Comparison of ENCODE assay signal across 8 cellular contexts in genomic region chr10:134743-135600, GRCh38. TPM values are rescaled to one million over a fixed set of nuclear protein-coding genes. Genes with fewer than 3 reads are reported as not detected.
DNase-seq lines count a peak whose midpoint lies in the region; TF ChIP-seq lines count a peak whose summit lies in the region.

Gene ZMYND11, plus strand, starts transcription at chr10:135455. Its CDS starts 44,558 bp downstream, at chr10:180013.

- POLR2A ChIA-PET in HEK293T (lab: Yijun Ruan, JAX): interaction anchor here (1.5 kb wide), 1 partner anchor 10 kb away, joined by 4 read pairs; no protein-coding TSS in a partner anchor

- H3K4me1 ChIP-seq in mononuclear cell (ENCODE audit: insufficient read depth, low read length): peaks cover 23% of the 10 kb centered on the region

- H3K27me3 ChIP-seq in mononuclear cell (ENCODE audit: insufficient read depth, low read length): peaks cover 28% of the 10 kb centered on the region

- CTCF ChIA-PET in HEK293T (lab: Yijun Ruan, JAX): no interaction called here

- no peaks in the 10 kb centered on the region for H3K9me3 Mint-ChIP-seq in endothelial cell (ENCODE audit: unreplicated experiment)

- H3K27ac Mint-ChIP-seq in endothelial cell (ENCODE audit: unreplicated experiment): peak within 1 kb of the TSS; percentile 84

- H3K9me3 ChIP-seq in mononuclear cell (ENCODE audit: low read depth, low read length): no peaks in the 10 kb centered on the region

- peaks cover 17% of the 10 kb centered on the region for H3K4me1 Mint-ChIP-seq in endothelial cell (ENCODE audit: unreplicated experiment)

- H3K27me3 Mint-ChIP-seq in endothelial cell (ENCODE audit: unreplicated experiment): peaks cover 14% of the 10 kb centered on the region

- H3K4me3 Mint-ChIP-seq in endothelial cell (ENCODE audit: unreplicated experiment): peak within 1 kb of the TSS; percentile 96

- no peak for TF ChIP-seq CTCF in endothelial cell (IDR thresholded peaks at IDR 0.05; ENCODE audit: unreplicated experiment)

- DNase-seq in DMS 273 (lab: John Stamatoyannopoulos, UW; ENCODE audit: unreplicated experiment): peak; percentile 70
- DNase-seq in DMS 273 treated with DMSO at 0.1 percent for 48 hours (lab: John Stamatoyannopoulos, UW): no peak
- DNase-seq in HEK293T (ENCODE audit: extremely low spot score): peak; percentile 51
- peak; percentile 90 for DNase-seq in NCI-H146 (lab: John Stamatoyannopoulos, UW)
- DNase-seq in activated CD8-positive, alpha-beta memory T cell treated with anti-CD3 and anti-CD28 coated beads, Interleukin-2, amount 50 U/mL, for 4 hours: peak; percentile 77
- peak; percentile 64 for DNase-seq in endothelial cell (ENCODE audit: low spot score)
- DNase-seq in stimulated activated CD8-positive, alpha-beta memory T cell treated with anti-CD3 and anti-CD28 coated beads, Interleukin-4, amount 100 ng/mL, for 24 hours (ENCODE audit: low read depth): peak; percentile 60

- H3K4me3 ChIP-seq in mononuclear cell (ENCODE audit: low read length): peak within 1 kb of the TSS; percentile 55

- H3K36me3 Mint-ChIP-seq in endothelial cell (ENCODE audit: low read depth, unreplicated experiment): peaks cover 3% of the 10 kb centered on the region

TF ChIP-seq in HEK293T, 16 proteins besides CTCF, POLR2A, EP300 and RAD21:
- TF ChIP-seq NFRKB (IDR thresholded peaks at IDR 0.05): no peak
- TF ChIP-seq, protein P1, sequence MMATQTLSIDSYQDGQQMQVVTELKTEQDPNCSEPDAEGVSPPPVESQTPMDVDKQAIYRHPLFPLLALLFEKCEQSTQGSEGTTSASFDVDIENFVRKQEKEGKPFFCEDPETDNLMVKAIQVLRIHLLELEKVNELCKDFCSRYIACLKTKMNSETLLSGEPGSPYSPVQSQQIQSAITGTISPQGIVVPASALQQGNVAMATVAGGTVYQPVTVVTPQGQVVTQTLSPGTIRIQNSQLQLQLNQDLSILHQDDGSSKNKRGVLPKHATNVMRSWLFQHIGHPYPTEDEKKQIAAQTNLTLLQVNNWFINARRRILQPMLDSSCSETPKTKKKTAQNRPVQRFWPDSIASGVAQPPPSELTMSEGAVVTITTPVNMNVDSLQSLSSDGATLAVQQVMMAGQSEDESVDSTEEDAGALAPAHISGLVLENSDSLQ (IDR thresholded peaks at IDR 0.05): no peak
- no peak; the same call in 1 of the 2 replicates for TF ChIP-seq L3MBTL2 (conservative IDR thresholded peaks at IDR 0.05)
- no peak for TF ChIP-seq SUZ12 (IDR thresholded peaks at IDR 0.05)
- TF ChIP-seq BHLHE40 (IDR thresholded peaks at IDR 0.05; ENCODE audit: borderline replicate concordance): no peak
- TF ChIP-seq ARNT (IDR thresholded peaks at IDR 0.05): no peak
- no peak for TF ChIP-seq LEF1 (IDR thresholded peaks at IDR 0.05; ENCODE audit: borderline replicate concordance)
- no peak for TF ChIP-seq SP1 (IDR thresholded peaks at IDR 0.05)
- TF ChIP-seq FOXK2 (IDR thresholded peaks at IDR 0.05): no peak
- TF ChIP-seq FOXM1 (IDR thresholded peaks at IDR 0.05; ENCODE audit: borderline replicate concordance): no peak
- no peak for TF ChIP-seq CTBP1 (IDR thresholded peaks at IDR 0.05; ENCODE audit: borderline replicate concordance)

RNA-seq across cellular contexts. Expression of gene ZMYND11, which starts in this region (rescaled TPM):
- total RNA-seq in endothelial cell (ENCODE audit: unreplicated experiment) (41.6 TPM), mononuclear cell (18.1 TPM)
